ENCODE assay signal across 14 cellular contexts in genomic region chr4:103012085-103012484, GRCh38. TPM values are rescaled to one million over a fixed set of nuclear protein-coding genes. Genes with fewer than 3 reads are reported as not detected.
DNase-seq lines count a peak whose midpoint lies in the region; ATAC-seq, FAIRE-seq and TF ChIP-seq lines count a peak whose summit lies in the region.
"Had no signal": no experiment of that assay in that cellular context is flagged by ENCODE, and none has a peak within 500 bp of the region (broad histone marks: within the 10 kb centered on the region; RNA-seq: fewer than 3 reads in every experiment).

No MANE protein-coding gene starts in this region.

- TF ChIP-seq EP300 in gastroesophageal sphincter (IDR thresholded peaks at IDR 0.05), result no peak

- H3K27me3 Mint-ChIP-seq in astrocyte (ENCODE audit: low read depth, unreplicated experiment), result no peaks in the 10 kb centered on the region
- H3K27me3 Mint-ChIP-seq: stimulated activated naive CD8-positive, alpha-beta T cell treated with anti-CD3 and anti-CD28 coated beads, Interleukin-15, Interleukin-2, amounts not matched to agents 100 ng/mL and 50 ng/mL, for 24 hours had no signal

- no peaks in the 10 kb centered on the region for H3K79me2 ChIP-seq in astrocyte (ENCODE audit: insufficient read depth, low read length)

- DNase-seq in EH (ENCODE audit: low read depth) (peak; percentile 65), astrocyte (ENCODE audit: low read depth) (peak; percentile 60), sciatic nerve (ENCODE audit: low spot score) (no peak), NCI-H146 treated with DMSO at 0.1 percent for 48 hours (lab: John Stamatoyannopoulos, UW; ENCODE audit: unreplicated experiment) (no peak), HuH-7.5 (ENCODE audit: low spot score) (no peak)
- DNase-seq in effector CD4-positive, alpha-beta T cell, result no peak
- DNase-seq: islet precursor cell, NCI-H1930 had no signal

- no peaks in the 10 kb centered on the region for H3K36me3 Mint-ChIP-seq in astrocyte (ENCODE audit: low read depth, unreplicated experiment)

- H3K27me3 ChIP-seq in astrocyte (ENCODE audit: insufficient read depth, low read length), result no peaks in the 10 kb centered on the region
- H3K27me3 ChIP-seq in gastroesophageal sphincter, result no peaks in the 10 kb centered on the region
- H3K27me3 ChIP-seq: colonic mucosa had no signal

- no peaks in the 10 kb centered on the region for H3K36me3 ChIP-seq in astrocyte (ENCODE audit: insufficient read depth, low read length)
- H3K36me3 ChIP-seq in gastroesophageal sphincter, result no peaks in the 10 kb centered on the region
- H3K36me3 ChIP-seq: colonic mucosa had no signal

- no peaks in the 10 kb centered on the region for H3K9me3 Mint-ChIP-seq in astrocyte (ENCODE audit: unreplicated experiment)
- H3K9me3 Mint-ChIP-seq: stimulated activated naive CD8-positive, alpha-beta T cell treated with anti-CD3 and anti-CD28 coated beads, Interleukin-15, Interleukin-2, amounts not matched to agents 100 ng/mL and 50 ng/mL, for 24 hours had no signal

- H3K4me2 ChIP-seq in astrocyte (ENCODE audit: low read length), result no peak overlapping the region

- no peak overlapping the region for H3K27ac ChIP-seq in astrocyte (ENCODE audit: low read depth, low read length)
- H3K27ac ChIP-seq in gastroesophageal sphincter, result peak overlapping the region; percentile 74 to 83 (median 76)
- H3K27ac ChIP-seq: colonic mucosa, HL-60 had no signal

- no peaks in the 10 kb centered on the region for H3K9me3 ChIP-seq in astrocyte (ENCODE audit: insufficient read depth, low read depth, low read length)
- H3K9me3 ChIP-seq in gastroesophageal sphincter, result no peaks in the 10 kb centered on the region
- H3K9me3 ChIP-seq: Caco-2, colonic mucosa had no signal

- H3K4me1 ChIP-seq in astrocyte (ENCODE audit: insufficient read depth, low read length) (no peaks in the 10 kb centered on the region), gastroesophageal sphincter (peaks cover 8 to 28% (median 16%) of the 10 kb centered on the region in 3 donors)
- H3K4me1 ChIP-seq: Caco-2 had no signal

- H2AFZ ChIP-seq in astrocyte (ENCODE audit: low read depth, low read length), result no peak overlapping the region

- intact Hi-C loops in sciatic nerve (cut with DNase I), result no loop called here

- no peak for FAIRE-seq in astrocyte (lab: Jason Lieb, UNC)

- ATAC-seq in gastroesophageal sphincter (peak; percentile 60), sciatic nerve (peak; percentile 64), GM18873 (IDR thresholded peaks at IDR 0.05; ENCODE audit: low FRiP score, unreplicated experiment) (no peak)

- WGBS in gastroesophageal sphincter (ENCODE audit: low coverage in 1 of 2), 2 donors, result 16 to 57% methylated on average over 1 of the region's 1 CpG

- no peak overlapping the region for H3K27ac Mint-ChIP-seq in astrocyte (ENCODE audit: unreplicated experiment)
- H3K27ac Mint-ChIP-seq: stimulated activated naive CD8-positive, alpha-beta T cell treated with anti-CD3 and anti-CD28 coated beads, Interleukin-15, Interleukin-2, amounts not matched to agents 100 ng/mL and 50 ng/mL, for 24 hours had no signal

- TF ChIP-seq POLR2A in gastroesophageal sphincter (IDR thresholded peaks at IDR 0.05), result no peak

- no peaks in the 10 kb centered on the region for H4K20me1 ChIP-seq in astrocyte (ENCODE audit: insufficient read depth, low read length)

- H3K4me3 Mint-ChIP-seq in astrocyte (ENCODE audit: unreplicated experiment), result no peak overlapping the region
- H3K4me3 Mint-ChIP-seq: stimulated activated naive CD8-positive, alpha-beta T cell treated with anti-CD3 and anti-CD28 coated beads, Interleukin-15, Interleukin-2, amounts not matched to agents 100 ng/mL and 50 ng/mL, for 24 hours had no signal

- H3K4me3 ChIP-seq in astrocyte (ENCODE audit: insufficient read depth, low read depth, low read length) (no peak overlapping the region), gastroesophageal sphincter (no peak overlapping the region)
- H3K4me3 ChIP-seq: colonic mucosa had no signal

- H3K9ac ChIP-seq in astrocyte (ENCODE audit: low read length), result no peak overlapping the region

- H3K4me1 Mint-ChIP-seq in astrocyte (ENCODE audit: low read depth, unreplicated experiment), result peaks cover 7% of the 10 kb centered on the region

- TF ChIP-seq CTCF in astrocyte (IDR thresholded peaks at IDR 0.05; ENCODE audit: insufficient read depth, low read depth, low read length), result no peak
- TF ChIP-seq CTCF in gastroesophageal sphincter (IDR thresholded peaks at IDR 0.05), result no peak

RNA-seq across cellular contexts. Expression of gene SLC9B1, which starts 7.4 kb away (rescaled TPM):
- total RNA-seq in astrocyte, result 0.16 and 0.36 TPM in 2 replicates
- total RNA-seq in gastroesophageal sphincter, result 1 to 10 TPM in 2 of 4 donors, under 1 TPM in 2; 0.25 to 2.8 (median 0.94) TPM
- 3.7 TPM for total RNA-seq in sciatic nerve
- total RNA-seq: colonic mucosa had no signal

Comparison
In these comparisons a context has a peak if more than half of its experiments do, and no peak if none do; other contexts are left out.
1. DNase-seq: peak in EH (single experiment) and astrocyte (single experiment); none in sciatic nerve (single experiment), NCI-H146 treated with DMSO at 0.1 percent for 48 hours (single experiment), effector CD4-positive, alpha-beta T cell (single experiment) and HuH-7.5 (single experiment).